Comparison of ENCODE assay signal across 10 cellular contexts in the genomic region with DNA sequence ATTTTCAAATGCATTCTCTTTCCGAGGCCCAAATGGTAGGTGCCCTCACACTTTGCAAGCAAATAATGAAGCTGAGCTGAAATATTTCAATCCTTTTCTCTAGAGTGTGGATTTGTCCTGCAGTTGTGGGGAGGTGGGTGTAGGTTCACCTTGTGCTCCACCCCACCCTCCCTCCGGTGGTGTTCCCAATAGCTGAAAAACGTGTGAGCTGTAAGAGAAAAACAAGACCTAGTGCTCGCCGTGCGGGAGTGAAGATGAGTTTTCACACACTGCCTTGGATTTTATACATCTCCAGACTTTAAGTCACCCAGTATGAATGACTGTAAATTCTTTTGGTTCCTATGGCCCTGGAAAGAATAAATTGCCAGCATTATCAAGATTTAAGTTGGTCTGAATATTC.
A peak's percentile ranks its signal among the peaks of the same experiment; 100 is the strongest.
DNase-seq lines count a peak whose midpoint lies in the region; ATAC-seq and TF ChIP-seq lines count a peak whose summit lies in the region.
"Had no signal": no experiment of that assay in that cellular context is flagged by ENCODE, and none has a peak within 500 bp of the region (broad histone marks: within the 10 kb centered on the region; RNA-seq: fewer than 3 reads in every experiment).

No MANE protein-coding gene starts in this region.

- H3K9me3 Mint-ChIP-seq in nephron, result no peaks in the 10 kb centered on the region

- no peaks in the 10 kb centered on the region for H3K36me3 ChIP-seq in brain microvascular endothelial cell (replicated peaks)
- H3K36me3 ChIP-seq in effector memory CD4-positive, alpha-beta T cell (ENCODE audit: control insufficient read depth, insufficient read depth, low read length), result no peaks in the 10 kb centered on the region

- peak overlapping the region; percentile 75 for H3K4me3 ChIP-seq in brain microvascular endothelial cell (ENCODE audit: low read depth, low read length)
- H3K4me3 ChIP-seq in effector memory CD4-positive, alpha-beta T cell (ENCODE audit: insufficient read depth, low read depth, low read length, poor library complexity, severe bottlenecking), result no peak overlapping the region

- H3K27ac Mint-ChIP-seq in nephron, result peak overlapping the region; percentile 94 to 99 (median 97)

- no peaks in the 10 kb centered on the region for H3K9me3 ChIP-seq in effector memory CD4-positive, alpha-beta T cell (ENCODE audit: control insufficient read depth, low read length)

- ATAC-seq in GM19328 (IDR thresholded peaks at IDR 0.05; ENCODE audit: unreplicated experiment) (no peak), GM18867 (IDR thresholded peaks at IDR 0.05; ENCODE audit: unreplicated experiment) (no peak)

- no peak for TF ChIP-seq CTCF in brain microvascular endothelial cell (IDR thresholded peaks at IDR 0.05; ENCODE audit: low read depth, low read length, missing control alignments)
- TF ChIP-seq CTCF in nephron (IDR thresholded peaks at IDR 0.05; ENCODE audit: unreplicated experiment in 3 of 3), result no peak

- peaks cover 7% of the 10 kb centered on the region for H3K36me3 Mint-ChIP-seq in nephron (ENCODE audit: low read depth)

- peak overlapping the region; percentile 96 to 99 (median 98) for H3K4me3 Mint-ChIP-seq in nephron

- H3K4me1 ChIP-seq in effector memory CD4-positive, alpha-beta T cell (ENCODE audit: control insufficient read depth, insufficient read depth, low read length, poor library complexity, severe bottlenecking), result no peaks in the 10 kb centered on the region

- H3K4me1 Mint-ChIP-seq in nephron, result peaks cover 14% of the 10 kb centered on the region

- DNase-seq in DMS79 treated with DMSO at 0.1 percent for 48 hours (lab: John Stamatoyannopoulos, UW) (peak; percentile 68), NCI-H146 treated with DMSO at 0.1 percent for 48 hours (lab: John Stamatoyannopoulos, UW; ENCODE audit: unreplicated experiment) (peak; percentile 44), brain microvascular endothelial cell (peak; percentile 40), iPS-NIHi7 (ENCODE audit: extremely low spot score) (no peak)
- DNase-seq in effector memory CD4-positive, alpha-beta T cell, result no peak
- DNase-seq: activated CD4-positive, alpha-beta T cell treated with anti-CD3 and anti-CD28 coated beads for 48 hours; NK-92 treated with Interleukin-12 subunit alpha and Interleukin-12 subunit beta, amount 100 ng/mL, for 24 hours had no signal

- peaks cover 21% of the 10 kb centered on the region for H3K27me3 Mint-ChIP-seq in nephron (ENCODE audit: low read depth)

- H3K27me3 ChIP-seq in brain microvascular endothelial cell (replicated peaks), result no peaks in the 10 kb centered on the region
- H3K27me3 ChIP-seq in effector memory CD4-positive, alpha-beta T cell (replicated peaks; ENCODE audit: control insufficient read depth, insufficient read depth, low read length, poor library complexity, severe bottlenecking), result no peaks in the 10 kb centered on the region

- H3K27ac ChIP-seq in brain microvascular endothelial cell, result peak overlapping the region; percentile 4
- no peak overlapping the region for H3K27ac ChIP-seq in effector memory CD4-positive, alpha-beta T cell (ENCODE audit: insufficient read depth, low read length, poor library complexity, severe bottlenecking)

- in situ Hi-C loops in brain microvascular endothelial cell (cut with HindIII; ENCODE audit: low pct_ligation_motif_present, low sequenced_read_pairs), result no loop called here

Comparison
In these comparisons a context has a peak if more than half of its experiments do, and no peak if none do; other contexts are left out.
1. DNase-seq: peak in DMS79 treated with DMSO at 0.1 percent for 48 hours (single experiment), NCI-H146 treated with DMSO at 0.1 percent for 48 hours (single experiment) and brain microvascular endothelial cell (single experiment); none in iPS-NIHi7 (single experiment) and effector memory CD4-positive, alpha-beta T cell (0 of 3).